ENCODE assay signal across 9 cellular contexts in genomic region chr6:147322299-147323162, GRCh38.
A peak's percentile ranks its signal among the peaks of the same experiment; 100 is the strongest.
DNase-seq lines count a peak whose midpoint lies in the region; ATAC-seq and TF ChIP-seq lines count a peak whose summit lies in the region.
"Had no signal": no experiment of that assay in that cellular context is flagged by ENCODE, and none has a peak within 500 bp of the region (broad histone marks: within the 10 kb centered on the region; RNA-seq: fewer than 3 reads in every experiment).

No MANE protein-coding gene starts in this region.

- H3K4me3 ChIP-seq in DND-41 (ENCODE audit: low read depth in 1 of 2, low read length in 2 of 2) (no peak overlapping the region), parathyroid adenoma (ENCODE audit: low read depth, low read length) (no peak overlapping the region)

- H3K4me1 ChIP-seq in DND-41 (ENCODE audit: insufficient read depth, low read length) = no peaks in the 10 kb centered on the region
- H3K4me1 ChIP-seq in parathyroid adenoma = peaks cover 6% of the 10 kb centered on the region

- H3K9me3 Mint-ChIP-seq in activated naive CD4-positive, alpha-beta T cell treated with anti-CD3 and anti-CD28 coated beads, Interleukin-2, amount 50 U/mL, for 72 hours = no peaks in the 10 kb centered on the region

- H3K27ac ChIP-seq in DND-41 (ENCODE audit: low read length) (no peak overlapping the region), parathyroid adenoma (peak overlapping the region; percentile 25)

- H3K27me3 ChIP-seq in DND-41 (ENCODE audit: insufficient read depth, low read length, poor library complexity) (no peaks in the 10 kb centered on the region), parathyroid adenoma (ENCODE audit: control insufficient read depth, insufficient read depth, low read length) (no peaks in the 10 kb centered on the region)
- H3K27me3 ChIP-seq: heart left ventricle had no signal

- H4K20me1 ChIP-seq in DND-41 (ENCODE audit: insufficient read depth, low read length) = no peaks in the 10 kb centered on the region

- TF ChIP-seq CTCF in DND-41 (IDR thresholded peaks at IDR 0.05; ENCODE audit: borderline replicate concordance, extremely low read depth, low read length, poor library complexity, severe bottlenecking) = no peak
- TF ChIP-seq CTCF in parathyroid adenoma (IDR thresholded peaks at IDR 0.05) = no peak

- peaks cover 0 to 18% of the 10 kb centered on the region in 2 donors for H3K36me3 Mint-ChIP-seq in activated naive CD4-positive, alpha-beta T cell treated with anti-CD3 and anti-CD28 coated beads, Interleukin-2, amount 50 U/mL, for 72 hours

- H2AFZ ChIP-seq in DND-41 (ENCODE audit: low read depth, low read length) (peak overlapping the region; percentile 25; the same call in 1 of the 2 replicates), parathyroid adenoma (no peak overlapping the region)

- H3K9me3 ChIP-seq in DND-41 (ENCODE audit: insufficient read depth, low read length, severe bottlenecking) (no peaks in the 10 kb centered on the region), parathyroid adenoma (ENCODE audit: control insufficient read depth, low read length) (no peaks in the 10 kb centered on the region)
- H3K9me3 ChIP-seq: heart left ventricle had no signal

- H3K79me2 ChIP-seq in DND-41 (ENCODE audit: insufficient read depth, low read length) (no peaks in the 10 kb centered on the region), parathyroid adenoma (peaks cover 3% of the 10 kb centered on the region)

- DNase-seq in DND-41 = no peak
- DNase-seq in activated naive CD4-positive, alpha-beta T cell treated with anti-CD3 and anti-CD28 coated beads, Interleukin-2, amount 50 U/mL, for 72 hours (ENCODE audit: low spot score in 2 of 2) = peak in 1 of 2 donors; percentile 13
- no peak for DNase-seq in amygdala (lab: John Stamatoyannopoulos, UW)
- no peak for DNase-seq in COR-L47 (lab: John Stamatoyannopoulos, UW)
- no peak for DNase-seq in glomerular visceral epithelial cell (ENCODE audit: extremely low spot score)
- DNase-seq: heart left ventricle had no signal

- no peak overlapping the region for H3K4me2 ChIP-seq in DND-41 (ENCODE audit: insufficient read depth, low read length)
- H3K4me2 ChIP-seq in parathyroid adenoma (ENCODE audit: low read length) = no peak overlapping the region

- H3K9ac ChIP-seq in DND-41 (ENCODE audit: low read depth, low read length) (no peak overlapping the region), parathyroid adenoma (no peak overlapping the region)

- peaks cover 3% of the 10 kb centered on the region; the same call in 1 of the 2 replicates for H3K36me3 ChIP-seq in DND-41 (ENCODE audit: insufficient read depth, low read length)
- peaks cover 3% of the 10 kb centered on the region for H3K36me3 ChIP-seq in parathyroid adenoma (ENCODE audit: control insufficient read depth, insufficient read depth, low read length)

- peak overlapping the region; percentile 65 to 77 for H3K27ac Mint-ChIP-seq in activated naive CD4-positive, alpha-beta T cell treated with anti-CD3 and anti-CD28 coated beads, Interleukin-2, amount 50 U/mL, for 72 hours

- ATAC-seq in DND-41 (ENCODE audit: insufficient read depth, low read depth) (no peak), GM19328 (IDR thresholded peaks at IDR 0.05; ENCODE audit: unreplicated experiment) (peak; percentile 98), HG03280 (IDR thresholded peaks at IDR 0.05; ENCODE audit: unreplicated experiment) (peak; percentile 98)
- ATAC-seq in activated naive CD4-positive, alpha-beta T cell treated with anti-CD3 and anti-CD28 coated beads, Interleukin-2, amount 50 U/mL, for 72 hours = peak; percentile 93
